Comparison of ENCODE assay signal across 8 cellular contexts in the genomic region with DNA sequence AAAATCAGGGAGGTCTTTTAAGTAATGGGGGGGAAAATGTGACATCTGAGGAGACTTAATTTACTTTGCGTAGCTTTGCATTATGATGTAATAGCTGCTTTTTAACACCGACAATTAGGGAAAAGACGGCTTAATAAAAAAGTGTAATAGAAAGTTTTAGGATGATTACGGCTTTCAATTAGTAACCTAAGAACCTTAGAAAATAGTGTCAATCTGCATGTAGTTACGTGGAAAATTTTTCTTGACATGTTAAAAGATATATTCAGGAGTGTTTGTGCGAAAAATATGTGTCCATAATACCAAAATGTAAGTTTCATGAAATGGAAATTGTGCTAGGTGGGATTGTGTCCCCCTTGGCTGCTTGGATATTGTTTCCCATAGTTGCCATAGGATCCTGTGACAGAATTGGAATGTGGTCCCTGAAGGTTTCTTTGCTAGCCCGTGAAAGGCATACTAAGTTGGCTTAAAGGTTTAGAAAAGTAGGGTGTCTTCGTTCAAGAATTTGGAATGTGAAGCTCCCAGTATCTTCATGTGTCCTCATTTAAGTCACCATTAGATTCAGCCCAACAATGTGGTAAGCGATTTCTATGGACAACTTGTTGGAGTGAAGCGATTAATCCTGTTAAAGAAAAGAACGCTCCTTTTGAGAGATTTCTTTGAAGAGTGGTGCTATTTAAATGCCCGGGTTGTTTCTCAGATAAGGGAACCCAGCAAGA. TPM values are rescaled to one million over a fixed set of nuclear protein-coding genes. Genes with fewer than 3 reads are reported as not detected.
DNase-seq lines count a peak whose midpoint lies in the region; ATAC-seq and TF ChIP-seq lines count a peak whose summit lies in the region.

No MANE protein-coding gene starts in this region.

- no peak overlapping the region for H2BK120ac ChIP-seq in trophoblast cell (ENCODE audit: insufficient read depth, low read length, poor library complexity)

- H3K4me2 ChIP-seq in trophoblast cell (ENCODE audit: low read length), result peak overlapping the region; percentile 99

- H3K27me3 ChIP-seq in GM06990 (replicated peaks; ENCODE audit: control insufficient read depth, insufficient read depth, low read length), result no peaks in the 10 kb centered on the region
- H3K27me3 ChIP-seq in SJCRH30, result no peaks in the 10 kb centered on the region
- peaks cover 3% of the 10 kb centered on the region for H3K27me3 ChIP-seq in trophoblast cell (ENCODE audit: insufficient read depth, low read length)

- H3K4me3 ChIP-seq in GM06990 (replicated peaks; ENCODE audit: low read depth, low read length) (peak overlapping the region; percentile 81), SJCRH30 (peak overlapping the region; percentile 92), fibroblast of mammary gland (ENCODE audit: control insufficient read depth, low read depth, low read length) (peak overlapping the region; percentile 92), trophoblast cell (ENCODE audit: low read depth, low read length) (no peak overlapping the region)

- H3K27ac ChIP-seq in SJCRH30 (no peak overlapping the region), trophoblast cell (ENCODE audit: low read depth, low read length) (no peak overlapping the region)

- no peak overlapping the region for H2AK5ac ChIP-seq in trophoblast cell (ENCODE audit: low read length)

- H3K18ac ChIP-seq in trophoblast cell (ENCODE audit: low read length), result no peak overlapping the region

- no peak overlapping the region for H3K14ac ChIP-seq in trophoblast cell (ENCODE audit: low read length)

- H2BK12ac ChIP-seq in trophoblast cell (ENCODE audit: low read length), result no peak overlapping the region

- H3K9me3 ChIP-seq in SJCRH30 (replicated peaks) (no peaks in the 10 kb centered on the region), trophoblast cell (ENCODE audit: insufficient read depth, low read depth, low read length) (no peaks in the 10 kb centered on the region)

- no peak for TF ChIP-seq CTCF in GM06990 (IDR thresholded peaks at IDR 0.05; ENCODE audit: insufficient read depth, low read length, poor library complexity, severe bottlenecking)
- no peak for TF ChIP-seq CTCF in fibroblast of mammary gland (conservative IDR thresholded peaks at IDR 0.05; ENCODE audit: control insufficient read depth, insufficient read depth, low read depth, low read length)
- no peak for TF ChIP-seq CTCF in omental fat pad (IDR thresholded peaks at IDR 0.05)

- no peaks in the 10 kb centered on the region for H3K36me3 ChIP-seq in GM06990 (ENCODE audit: control insufficient read depth, insufficient read depth, low read length)
- H3K36me3 ChIP-seq in SJCRH30, result peaks cover 36% of the 10 kb centered on the region
- peaks cover 4 to 5% of the 10 kb centered on the region in 2 experiments for H3K36me3 ChIP-seq in trophoblast cell (ENCODE audit: control insufficient read depth in 1 of 2, insufficient read depth in 2 of 2, low read length in 2 of 2)

- H4K12ac ChIP-seq in trophoblast cell (ENCODE audit: low read depth, low read length), result no peak overlapping the region

- H3K4me1 ChIP-seq in SJCRH30 (no peaks in the 10 kb centered on the region; the same call in 1 of the 2 replicates), trophoblast cell (ENCODE audit: control insufficient read depth in 1 of 2, insufficient read depth in 2 of 2, low read length in 2 of 2) (no peaks in the 10 kb centered on the region)

- peak overlapping the region; percentile 55 for H3K4ac ChIP-seq in trophoblast cell (ENCODE audit: low read depth, low read length)

- peaks cover 8% of the 10 kb centered on the region for H3K79me2 ChIP-seq in trophoblast cell (ENCODE audit: control insufficient read depth, insufficient read depth, low read length, poor library complexity)

- ATAC-seq in HG02970 (IDR thresholded peaks at IDR 0.05; ENCODE audit: low FRiP score, unreplicated experiment) (no peak), omental fat pad (ENCODE audit: low FRiP score) (no peak), HG02623 (IDR thresholded peaks at IDR 0.05; ENCODE audit: unreplicated experiment) (no peak)

- H3K79me1 ChIP-seq in trophoblast cell (ENCODE audit: low read length), result peaks cover 10% of the 10 kb centered on the region

- H4K8ac ChIP-seq in trophoblast cell (ENCODE audit: low read depth, low read length), result no peak overlapping the region

- DNase-seq in GM06990 (ENCODE audit: extremely low read depth, insufficient read length), result no peak
- DNase-seq in SJCRH30, result peak in 1 of 2 experiments; percentile 27
- DNase-seq in fibroblast of mammary gland (ENCODE audit: low read depth), result no peak
- no peak for DNase-seq in trophoblast cell
- DNase-seq in NCI-H510A treated with DMSO at 0.1 percent for 48 hours (lab: John Stamatoyannopoulos, UW), result no peak
- no peak for DNase-seq in omental fat pad (ENCODE audit: low spot score)

- H2AFZ ChIP-seq in trophoblast cell (ENCODE audit: insufficient read depth, low read length, poor library complexity), result no peak overlapping the region

- H3K9ac ChIP-seq in trophoblast cell (ENCODE audit: low read length), result no peak overlapping the region

- no peak overlapping the region for H2BK5ac ChIP-seq in trophoblast cell (ENCODE audit: low read depth, low read length, poor library complexity)

- no peak overlapping the region for H4K91ac ChIP-seq in trophoblast cell (ENCODE audit: low read depth, low read length)

- no peak overlapping the region for H3K23ac ChIP-seq in trophoblast cell (ENCODE audit: low read length)

- WGBS in trophoblast cell (ENCODE audit: extremely low coverage, insufficient coverage, insufficient read length), result no CpG with 5 or more reads among the region's 12 CpGs

RNA-seq across cellular contexts. Expression of a gene that starts 1.9 kb away (rescaled TPM):
- 41.2 and 46.9 TPM in 2 replicates for total RNA-seq in SJCRH30 (2014; rRNA removed; shearing (Covaris generic))
- polyA plus RNA-seq in trophoblast cell (2013), result 4.3 and 4.7 TPM in 2 replicates
- total RNA-seq in omental fat pad, result 10 to 100 TPM; 15.0 to 28.5 (median 21.3) TPM
